26 cellular contexts compared by ENCODE assay signal in genomic region chr5:128870923-128871322, GRCh38.
"Had no signal": no experiment of that assay in that cellular context is flagged by ENCODE, and none has a peak within 500 bp of the region (broad histone marks: within the 10 kb centered on the region; RNA-seq: fewer than 3 reads in every experiment).

No MANE protein-coding gene starts in this region.

- H3K9me3 ChIP-seq: ascending aorta, ovary, sigmoid colon, suprapubic skin, tibial artery, upper lobe of right lung had no signal

- H3K36me3 ChIP-seq: ascending aorta, ovary, sigmoid colon, suprapubic skin, tibial artery, upper lobe of right lung, WERI-Rb-1 had no signal

- H3K27ac ChIP-seq: ascending aorta, ovary, suprapubic skin, tibial artery, upper lobe of right lung, WERI-Rb-1 had no signal

- H3K27me3 ChIP-seq: ascending aorta, ovary, sigmoid colon, suprapubic skin, tibial artery, upper lobe of right lung had no signal

- H3K4me3 ChIP-seq: ascending aorta, ovary, sigmoid colon, suprapubic skin, tibial artery, upper lobe of right lung had no signal

- ATAC-seq: activated CD4-positive, CD25-positive, alpha-beta regulatory T cell treated with anti-CD3 and anti-CD28 coated beads, Interleukin-2, amount 50 U/mL, for 24 hours; esophagus mucosa; left ventricle myocardium superior had no signal

- H3K4me1 ChIP-seq: suprapubic skin, tibial artery, upper lobe of right lung had no signal

- DNase-seq: activated CD4-positive, alpha-beta T cell treated with anti-CD3 and anti-CD28 coated beads for 48 hours; activated CD4-positive, alpha-beta T cell treated with anti-CD3 and anti-CD28 coated beads, Interleukin-2, amount 50 U/mL, for 48 hours; activated CD8-positive, alpha-beta memory T cell treated with anti-CD3 and anti-CD28 coated beads for 24 hours; activated effector memory CD4-positive, alpha-beta T cell treated with anti-CD3 and anti-CD28 coated beads, Interleukin-2, amount 50 U/mL, for 16 hours; activated naive CD4-positive, alpha-beta T cell treated with anti-CD3 and anti-CD28 coated beads for 36 hours; activated naive CD8-positive, alpha-beta T cell treated with anti-CD3 and anti-CD28 coated beads for 36 hours; central memory CD4-positive, alpha-beta T cell; foreskin melanocyte; left ventricle myocardium superior; mammary epithelial cell; naive B cell; nephron progenitor cell; ovary; retina; sigmoid colon; stimulated activated CD4-positive, alpha-beta T cell treated with anti-CD3 and anti-CD28 coated beads, Interleukin-15, amount 100 ng/mL, for 24 hours; stimulated activated CD4-positive, alpha-beta T cell treated with anti-CD3 and anti-CD28 coated beads, Interleukin-2, amount 100 ng/mL, for 24 hours; stimulated activated naive CD4-positive, alpha-beta T cell; T-helper 9 cell; tibial artery; upper lobe of right lung; WERI-Rb-1 had no signal
